9 cellular contexts compared by ENCODE assay signal in the genomic region with DNA sequence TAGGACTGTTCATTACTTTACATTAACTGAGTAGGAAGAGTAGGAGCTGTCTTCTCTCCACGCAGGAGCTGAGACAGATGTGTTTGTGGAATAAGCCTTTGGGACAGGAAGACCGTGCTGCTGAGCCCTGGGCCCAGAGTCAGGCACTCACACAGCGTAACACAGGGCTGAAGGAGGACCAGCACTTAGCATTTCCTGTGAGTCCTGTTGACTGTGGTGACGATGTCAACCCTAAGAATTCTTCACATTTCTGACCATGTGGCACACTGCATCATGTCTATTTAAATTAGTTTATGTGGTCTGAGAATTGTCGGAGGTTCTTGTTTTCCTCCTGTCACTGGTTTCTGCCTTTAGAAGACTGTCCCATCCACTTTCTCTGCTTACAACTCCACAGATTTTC.
DNase-seq lines count a peak whose midpoint lies in the region; ATAC-seq lines count a peak whose summit lies in the region.
"Had no signal": no experiment of that assay in that cellular context is flagged by ENCODE, and none has a peak within 500 bp of the region (broad histone marks: within the 10 kb centered on the region; RNA-seq: fewer than 3 reads in every experiment).

No MANE protein-coding gene starts in this region.

- H3K27me3 Mint-ChIP-seq in dendritic cell treated with granulocyte-macrophage colony-stimulating factor and Interleukin-4, amounts not matched to agents 40 ng/mL and 50 ng/mL, for 4 days: no peaks in the 10 kb centered on the region

- H3K27ac Mint-ChIP-seq in dendritic cell treated with granulocyte-macrophage colony-stimulating factor and Interleukin-4, amounts not matched to agents 40 ng/mL and 50 ng/mL, for 4 days: peak overlapping the region; percentile 18

- H3K4me1 Mint-ChIP-seq in dendritic cell treated with granulocyte-macrophage colony-stimulating factor and Interleukin-4, amounts not matched to agents 40 ng/mL and 50 ng/mL, for 4 days (ENCODE audit: low read depth): peaks cover 47% of the 10 kb centered on the region

- peaks cover 71% of the 10 kb centered on the region for H3K36me3 Mint-ChIP-seq in dendritic cell treated with granulocyte-macrophage colony-stimulating factor and Interleukin-4, amounts not matched to agents 40 ng/mL and 50 ng/mL, for 4 days (ENCODE audit: low read depth)

- ATAC-seq in GM19043 (IDR thresholded peaks at IDR 0.05; ENCODE audit: low read depth, unreplicated experiment) (peak; percentile 56), HG03175 (IDR thresholded peaks at IDR 0.05; ENCODE audit: unreplicated experiment) (peak; percentile 77)
- ATAC-seq: Panc1 had no signal

- peak; percentile 61 for DNase-seq in A172 (ENCODE audit: low spot score)
- no peak for DNase-seq in NCI-H146 (lab: John Stamatoyannopoulos, UW)
- no peak for DNase-seq in SKM-1 (lab: John Stamatoyannopoulos, UW; ENCODE audit: unreplicated experiment)
- no peak for DNase-seq in NCI-H510A (lab: John Stamatoyannopoulos, UW)
- DNase-seq in GDM1 (lab: John Stamatoyannopoulos, UW): no peak

- no peak overlapping the region for H3K4me3 Mint-ChIP-seq in dendritic cell treated with granulocyte-macrophage colony-stimulating factor and Interleukin-4, amounts not matched to agents 40 ng/mL and 50 ng/mL, for 4 days

- intact Hi-C loops in dendritic cell treated with granulocyte-macrophage colony-stimulating factor and Interleukin-4, amounts not matched to agents 40 ng/mL and 50 ng/mL, for 4 days (cut with micrococcal nuclease): no loop called here

- H3K9me3 Mint-ChIP-seq in dendritic cell treated with granulocyte-macrophage colony-stimulating factor and Interleukin-4, amounts not matched to agents 40 ng/mL and 50 ng/mL, for 4 days: no peaks in the 10 kb centered on the region
